In genomic region chr14:77123381-77124344, GRCh38 we compare ENCODE assay signal across 1 cellular context.
TF ChIP-seq lines count a peak whose summit lies in the region.

No MANE protein-coding gene starts in this region.

TF ChIP-seq in HepG2, 621 proteins besides CTCF, POLR2A, EP300 and RAD21:
- TF ChIP-seq ZNF770 (CRISPR knock-in tag; IDR thresholded peaks at IDR 0.05) (peak; percentile 69; the same call in 1 of the 2 replicates), IRF1 (CRISPR knock-in tag; IDR thresholded peaks at IDR 0.05; ENCODE audit: low read depth) (no peak)
- TF ChIP-seq, protein P1, sequence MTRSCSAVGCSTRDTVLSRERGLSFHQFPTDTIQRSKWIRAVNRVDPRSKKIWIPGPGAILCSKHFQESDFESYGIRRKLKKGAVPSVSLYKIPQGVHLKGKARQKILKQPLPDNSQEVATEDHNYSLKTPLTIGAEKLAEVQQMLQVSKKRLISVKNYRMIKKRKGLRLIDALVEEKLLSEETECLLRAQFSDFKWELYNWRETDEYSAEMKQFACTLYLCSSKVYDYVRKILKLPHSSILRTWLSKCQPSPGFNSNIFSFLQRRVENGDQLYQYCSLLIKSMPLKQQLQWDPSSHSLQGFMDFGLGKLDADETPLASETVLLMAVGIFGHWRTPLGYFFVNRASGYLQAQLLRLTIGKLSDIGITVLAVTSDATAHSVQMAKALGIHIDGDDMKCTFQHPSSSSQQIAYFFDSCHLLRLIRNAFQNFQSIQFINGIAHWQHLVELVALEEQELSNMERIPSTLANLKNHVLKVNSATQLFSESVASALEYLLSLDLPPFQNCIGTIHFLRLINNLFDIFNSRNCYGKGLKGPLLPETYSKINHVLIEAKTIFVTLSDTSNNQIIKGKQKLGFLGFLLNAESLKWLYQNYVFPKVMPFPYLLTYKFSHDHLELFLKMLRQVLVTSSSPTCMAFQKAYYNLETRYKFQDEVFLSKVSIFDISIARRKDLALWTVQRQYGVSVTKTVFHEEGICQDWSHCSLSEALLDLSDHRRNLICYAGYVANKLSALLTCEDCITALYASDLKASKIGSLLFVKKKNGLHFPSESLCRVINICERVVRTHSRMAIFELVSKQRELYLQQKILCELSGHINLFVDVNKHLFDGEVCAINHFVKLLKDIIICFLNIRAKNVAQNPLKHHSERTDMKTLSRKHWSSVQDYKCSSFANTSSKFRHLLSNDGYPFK (CRISPR knock-in tag; IDR thresholded peaks at IDR 0.05; ENCODE audit: borderline replicate concordance) = 0 out of 2 replicates have a peak, but pooled peaks have one; percentile 24
